ENCODE assay signal across 8 cellular contexts in the genomic region with DNA sequence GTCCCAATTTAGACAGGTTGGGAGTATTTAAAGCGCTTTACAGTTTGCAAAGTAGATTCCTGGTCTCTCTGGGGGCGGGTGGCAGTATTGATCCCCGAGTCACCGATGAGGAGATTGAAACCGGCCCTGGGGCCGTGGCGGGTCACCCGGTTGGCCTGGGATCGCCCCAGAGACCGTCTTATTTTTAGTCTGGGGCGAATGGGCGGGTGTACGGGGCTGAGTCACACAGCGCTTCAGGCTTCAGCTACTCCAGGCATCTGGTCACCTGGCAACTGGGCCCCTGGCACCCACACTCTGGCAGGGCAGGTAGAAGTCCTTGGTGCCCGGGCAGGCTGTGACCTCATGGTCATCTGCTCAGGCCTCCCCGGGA. TPM values are rescaled to one million over a fixed set of nuclear protein-coding genes. Genes with fewer than 3 reads are reported as not detected.
DNase-seq lines count a peak whose midpoint lies in the region; TF ChIP-seq lines count a peak whose summit lies in the region.

No MANE protein-coding gene starts in this region.

- H3K36me3 Mint-ChIP-seq in activated naive CD8-positive, alpha-beta T cell treated with anti-CD3 and anti-CD28 coated beads for 36 hours: peaks cover 2% of the 10 kb centered on the region

- no peaks in the 10 kb centered on the region for H3K9me3 Mint-ChIP-seq in activated naive CD8-positive, alpha-beta T cell treated with anti-CD3 and anti-CD28 coated beads for 36 hours

- H3K4me2 ChIP-seq in MM.1S (ENCODE audit: low read depth, low read length): peak overlapping the region; percentile 77
- H3K4me2 ChIP-seq in trophoblast cell (ENCODE audit: low read length): peak overlapping the region; percentile 77

- H3K4ac ChIP-seq in trophoblast cell (ENCODE audit: low read depth, low read length): peak overlapping the region; percentile 37

- H3K9me3 ChIP-seq in MM.1S (replicated peaks; ENCODE audit: insufficient read depth, low read length) (no peaks in the 10 kb centered on the region), trophoblast cell (ENCODE audit: insufficient read depth, low read depth, low read length) (no peaks in the 10 kb centered on the region)

- peak overlapping the region; percentile 63 for H2BK5ac ChIP-seq in trophoblast cell (ENCODE audit: low read depth, low read length, poor library complexity)

- no peaks in the 10 kb centered on the region for H3K27me3 Mint-ChIP-seq in activated naive CD8-positive, alpha-beta T cell treated with anti-CD3 and anti-CD28 coated beads for 36 hours

- peaks cover 23% of the 10 kb centered on the region for H3K4me1 ChIP-seq in MM.1S (ENCODE audit: low read length)
- peaks cover 30 to 31% of the 10 kb centered on the region in 2 experiments for H3K4me1 ChIP-seq in trophoblast cell (ENCODE audit: control insufficient read depth in 1 of 2, insufficient read depth in 2 of 2, low read length in 2 of 2)

- H2BK12ac ChIP-seq in trophoblast cell (ENCODE audit: low read length): no peak overlapping the region

- H2BK120ac ChIP-seq in trophoblast cell (ENCODE audit: insufficient read depth, low read length, poor library complexity): peak overlapping the region; percentile 67

- H3K27me3 ChIP-seq in MM.1S (replicated peaks; ENCODE audit: insufficient read depth, low read length) (no peaks in the 10 kb centered on the region), trophoblast cell (ENCODE audit: insufficient read depth, low read length) (no peaks in the 10 kb centered on the region)

- H3K79me1 ChIP-seq in trophoblast cell (ENCODE audit: low read length): peaks cover 16% of the 10 kb centered on the region

- intact Hi-C loops in cardiac septum (cut with DNase I): loop anchor here (2.0 kb wide), 3 partner anchors 36 to 76 kb away; a partner anchor contains a TSS

- H4K91ac ChIP-seq in trophoblast cell (ENCODE audit: low read depth, low read length): peak overlapping the region; percentile 84

- no peaks in the 10 kb centered on the region for H3K36me3 ChIP-seq in MM.1S (replicated peaks; ENCODE audit: insufficient read depth, low read length)
- H3K36me3 ChIP-seq in trophoblast cell (ENCODE audit: control insufficient read depth in 1 of 2, insufficient read depth in 2 of 2, low read length in 2 of 2): peaks cover 32 to 37% of the 10 kb centered on the region in 2 experiments

- H3K27ac ChIP-seq in 22Rv1: peak overlapping the region; percentile 87
- peak overlapping the region; percentile 72 for H3K27ac ChIP-seq in MM.1S (ENCODE audit: low read length)
- H3K27ac ChIP-seq in trophoblast cell (ENCODE audit: low read depth, low read length): peak overlapping the region; percentile 95

- no peaks in the 10 kb centered on the region for H3K9me2 ChIP-seq in MM.1S (replicated peaks; ENCODE audit: insufficient read depth, low read length)

- H3K23ac ChIP-seq in trophoblast cell (ENCODE audit: low read length): no peak overlapping the region

- H3K9ac ChIP-seq in MM.1S (ENCODE audit: low read length) (peak overlapping the region; percentile 75), trophoblast cell (ENCODE audit: low read length) (peak overlapping the region; percentile 81)

- peak overlapping the region; percentile 69 for H3K18ac ChIP-seq in trophoblast cell (ENCODE audit: low read length)

- H2AFZ ChIP-seq in MM.1S (ENCODE audit: low read length): peak overlapping the region; percentile 92
- peak overlapping the region; percentile 24 for H2AFZ ChIP-seq in trophoblast cell (ENCODE audit: insufficient read depth, low read length, poor library complexity)

- DNase-seq in MM.1S (peak; percentile 57), cardiac septum (ENCODE audit: low spot score) (peak; percentile 94), trophoblast cell (peak; percentile 78 to 81), NCI-H1105 (lab: John Stamatoyannopoulos, UW) (no peak), medulla oblongata (ENCODE audit: extremely low spot score) (no peak)
- DNase-seq in activated naive CD8-positive, alpha-beta T cell treated with anti-CD3 and anti-CD28 coated beads for 36 hours: peak; percentile 56

- H3F3A ChIP-seq in MM.1S (ENCODE audit: insufficient read depth, low read length): peaks cover 29% of the 10 kb centered on the region

- H3K4me3 ChIP-seq in GM12875 (ENCODE audit: low read depth, low read length): peak overlapping the region; percentile 84
- peak overlapping the region; percentile 91 for H3K4me3 ChIP-seq in MM.1S (ENCODE audit: low read length)
- H3K4me3 ChIP-seq in trophoblast cell (ENCODE audit: low read depth, low read length): peak overlapping the region; percentile 94

- peaks cover 9% of the 10 kb centered on the region for H4K20me1 ChIP-seq in MM.1S (ENCODE audit: insufficient read depth, low read length)

- H3K4me3 Mint-ChIP-seq in activated naive CD8-positive, alpha-beta T cell treated with anti-CD3 and anti-CD28 coated beads for 36 hours: peak overlapping the region; percentile 82

- peaks cover 28% of the 10 kb centered on the region for H3K4me1 Mint-ChIP-seq in activated naive CD8-positive, alpha-beta T cell treated with anti-CD3 and anti-CD28 coated beads for 36 hours

- WGBS in trophoblast cell (ENCODE audit: extremely low coverage, insufficient coverage, insufficient read length): no CpG with 5 or more reads among the region's 16 CpGs

- peaks cover 37% of the 10 kb centered on the region for H3K79me2 ChIP-seq in MM.1S (ENCODE audit: low read length)
- peaks cover 19% of the 10 kb centered on the region for H3K79me2 ChIP-seq in trophoblast cell (ENCODE audit: control insufficient read depth, insufficient read depth, low read length, poor library complexity)

- peak overlapping the region; percentile 82 for H3K27ac Mint-ChIP-seq in activated naive CD8-positive, alpha-beta T cell treated with anti-CD3 and anti-CD28 coated beads for 36 hours

- TF ChIP-seq CTCF in 22Rv1 (IDR thresholded peaks at IDR 0.05): no peak
- TF ChIP-seq CTCF in GM12875 (IDR thresholded peaks at IDR 0.05; ENCODE audit: borderline replicate concordance, insufficient read depth, low read depth, low read length): no peak
- TF ChIP-seq CTCF in MM.1S (IDR thresholded peaks at IDR 0.05; ENCODE audit: low read length): no peak

- peak overlapping the region; percentile 27 for H2AK5ac ChIP-seq in trophoblast cell (ENCODE audit: low read length)

- H4K8ac ChIP-seq in trophoblast cell (ENCODE audit: low read depth, low read length): peak overlapping the region; percentile 92

- H4K12ac ChIP-seq in trophoblast cell (ENCODE audit: low read depth, low read length): peak overlapping the region; percentile 9

- peak overlapping the region; percentile 85 for H3K14ac ChIP-seq in trophoblast cell (ENCODE audit: low read length)

RNA-seq across cellular contexts. Expression of a gene that starts 0.7 kb away (rescaled TPM):
- total RNA-seq in activated naive CD8-positive, alpha-beta T cell treated with anti-CD3 and anti-CD28 coated beads for 36 hours: 1 to 10 TPM; 3.2 to 4.3 TPM
- total RNA-seq in cardiac septum: 28.0 TPM
- 5.1 and 5.3 TPM in 2 replicates for polyA plus RNA-seq in trophoblast cell (2013)

RNA-seq across cellular contexts. Expression of a gene that starts 2.6 kb away (rescaled TPM):
- 100 to 1,000 TPM; 237 to 242 TPM for total RNA-seq in activated naive CD8-positive, alpha-beta T cell treated with anti-CD3 and anti-CD28 coated beads for 36 hours
- 294 TPM for total RNA-seq in cardiac septum
- polyA plus RNA-seq in trophoblast cell (2013): 170 and 174 TPM in 2 replicates

RNA-seq across cellular contexts. Expression of a gene that starts 35.7 kb away (rescaled TPM):
- 10 to 100 TPM; 13.7 to 15.2 TPM for total RNA-seq in activated naive CD8-positive, alpha-beta T cell treated with anti-CD3 and anti-CD28 coated beads for 36 hours
- 9.6 TPM for total RNA-seq in cardiac septum
- 21.5 and 21.7 TPM in 2 replicates for polyA plus RNA-seq in trophoblast cell (2013)

RNA-seq across cellular contexts. Expression of a gene that starts 53.7 kb away (rescaled TPM):
- total RNA-seq in activated naive CD8-positive, alpha-beta T cell treated with anti-CD3 and anti-CD28 coated beads for 36 hours: 10 to 100 TPM; 55.4 to 56.9 TPM
- total RNA-seq in cardiac septum: 14.1 TPM
- 18.1 and 19.5 TPM in 2 replicates for polyA plus RNA-seq in trophoblast cell (2013)

RNA-seq across cellular contexts. Expression of a gene that starts 54.0 kb away (rescaled TPM):
- total RNA-seq in activated naive CD8-positive, alpha-beta T cell treated with anti-CD3 and anti-CD28 coated beads for 36 hours: 10 to 100 TPM; 19.4 TPM
- total RNA-seq in cardiac septum: 9.9 TPM
- polyA plus RNA-seq in trophoblast cell (2013): 10.4 and 10.8 TPM in 2 replicates

Comparison
In these comparisons a context has a peak if more than half of its experiments do, and no peak if none do; other contexts are left out.
1. DNase-seq: peak in MM.1S (single experiment), activated naive CD8-positive, alpha-beta T cell treated with anti-CD3 and anti-CD28 coated beads for 36 hours (single experiment), cardiac septum (single experiment) and trophoblast cell (2 of 2); none in NCI-H1105 (single experiment) and medulla oblongata (single experiment).
2. Peak in every context shown above with its lines, with median percentiles within 50 percentile points of each other: H3K27ac ChIP-seq and H3K4me3 ChIP-seq.